In the genomic region with DNA sequence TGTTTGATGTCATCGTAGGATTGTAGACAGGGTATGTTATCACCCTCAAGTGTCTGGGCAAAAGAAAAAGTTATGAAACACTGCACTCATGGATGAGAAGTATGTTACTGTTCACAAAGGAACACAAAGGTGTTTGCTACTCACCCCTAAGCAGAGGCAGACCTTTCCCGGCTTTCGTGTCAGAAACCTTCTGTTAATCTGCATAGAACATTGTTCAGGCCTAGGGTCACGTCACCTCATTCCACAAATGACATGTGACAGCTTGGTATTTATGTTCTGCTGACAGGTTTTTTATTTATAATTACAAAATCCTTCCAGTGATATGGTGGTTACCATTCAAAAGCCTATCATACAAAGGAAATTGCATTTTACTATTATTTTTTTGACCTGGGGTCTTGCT, we compare ENCODE assay signal across 25 cellular contexts. TPM values are rescaled to one million over a fixed set of nuclear protein-coding genes. Genes with fewer than 3 reads are reported as not detected.
DNase-seq lines count a peak whose midpoint lies in the region; ATAC-seq and TF ChIP-seq lines count a peak whose summit lies in the region.
"Had no signal": no experiment of that assay in that cellular context is flagged by ENCODE, and none has a peak within 500 bp of the region (broad histone marks: within the 10 kb centered on the region; RNA-seq: fewer than 3 reads in every experiment).

No MANE protein-coding gene starts in this region.

- H3K36me3 ChIP-seq in BLaER1, result peaks cover 87% of the 10 kb centered on the region
- peaks cover 78% of the 10 kb centered on the region for H3K36me3 ChIP-seq in CD4-positive, CD25-positive, alpha-beta regulatory T cell (ENCODE audit: control insufficient read depth, insufficient read depth, low read length)
- H3K36me3 ChIP-seq in iPS-15b (ENCODE audit: control insufficient read depth, insufficient read depth, low read length), result peaks cover 13% of the 10 kb centered on the region
- H3K36me3 ChIP-seq in psoas muscle (ENCODE audit: insufficient read depth in 1 of 2, low read depth in 1 of 2), result peaks cover 30 to 96% of the 10 kb centered on the region in 2 donors

- peaks cover 5 to 24% (median 13%) of the 10 kb centered on the region in 4 donors for H3K4me1 Mint-ChIP-seq in CD4-positive, CD25-positive, alpha-beta regulatory T cell

- no peaks in the 10 kb centered on the region for H3K9me3 Mint-ChIP-seq in CD4-positive, CD25-positive, alpha-beta regulatory T cell

- no peak for DNase-seq in CD4-positive, CD25-positive, alpha-beta regulatory T cell
- DNase-seq in psoas muscle (no peak), NCI-H345 (lab: John Stamatoyannopoulos, UW) (no peak)
- DNase-seq in activated effector memory CD4-positive, alpha-beta T cell treated with anti-CD3 and anti-CD28 coated beads, Interleukin-2, amount 50 U/mL, for 16 hours, result no peak
- DNase-seq: Calu3; DMS153; DND-41; GM23248; H7; Kasumi-1; MV-4-11; NCI-H1105; NCI-H1436 treated with DMSO at 0.1 percent for 48 hours; NCI-H187 treated with DMSO at 0.1 percent for 48 hours; NCI-H2171 treated with DMSO at 0.1 percent for 48 hours; NCI-H524; NCI-H82; NK-92 treated with Interleukin-12 subunit alpha and Interleukin-12 subunit beta, amount 100 ng/mL, for 24 hours; PC-3 had no signal

- no peak overlapping the region for H3K27ac ChIP-seq in BLaER1
- H3K27ac ChIP-seq in CD4-positive, CD25-positive, alpha-beta regulatory T cell (ENCODE audit: insufficient read depth, low read length, poor library complexity, severe bottlenecking), result no peak overlapping the region
- H3K27ac ChIP-seq in psoas muscle, result no peak overlapping the region
- H3K27ac ChIP-seq: C4-2B, GM23248, SJSA1 had no signal

- H3K27me3 ChIP-seq in BLaER1 (no peaks in the 10 kb centered on the region), iPS-15b (ENCODE audit: control insufficient read depth, insufficient read depth, low read length) (no peaks in the 10 kb centered on the region), psoas muscle (ENCODE audit: insufficient read depth in 3 of 3, low read length in 2 of 3) (no peaks in the 10 kb centered on the region)
- H3K27me3 ChIP-seq in CD4-positive, CD25-positive, alpha-beta regulatory T cell (ENCODE audit: control insufficient read depth, insufficient read depth, low read length), result no peaks in the 10 kb centered on the region
- H3K27me3 ChIP-seq: SJSA1 had no signal

- H3K27me3 Mint-ChIP-seq in CD4-positive, CD25-positive, alpha-beta regulatory T cell, result no peaks in the 10 kb centered on the region

- H3K4me1 ChIP-seq in BLaER1 (no peaks in the 10 kb centered on the region), iPS-15b (ENCODE audit: control insufficient read depth, insufficient read depth, low read length) (no peaks in the 10 kb centered on the region), psoas muscle (peaks cover 13% of the 10 kb centered on the region)
- no peaks in the 10 kb centered on the region for H3K4me1 ChIP-seq in CD4-positive, CD25-positive, alpha-beta regulatory T cell (ENCODE audit: control insufficient read depth, insufficient read depth, low read length, poor library complexity, severe bottlenecking)

- H3K9ac ChIP-seq in BLaER1, result peak overlapping the region; percentile 28; the same call in 1 of the 2 replicates
- peak overlapping the region; percentile 42 for H3K9ac ChIP-seq in iPS-15b (ENCODE audit: low read depth, low read length)
- H3K9ac ChIP-seq: GM23248 had no signal

- no peak overlapping the region for H3K4me2 ChIP-seq in BLaER1

- 35 to 51% (median 37%) methylated on average over 4 of the region's 4 CpGs for WGBS in psoas muscle, 3 donors

- no peak for ATAC-seq in CD4-positive, CD25-positive, alpha-beta regulatory T cell (ENCODE audit: low read depth in 2 of 2)
- peak; percentile 40 to 71 (median 47) for ATAC-seq in psoas muscle
- no peak for ATAC-seq in GM19397 (IDR thresholded peaks at IDR 0.05; ENCODE audit: unreplicated experiment)
- ATAC-seq: HepG2, PC-3 had no signal

- no peaks in the 10 kb centered on the region for H3K9me3 ChIP-seq in BLaER1
- H3K9me3 ChIP-seq in CD4-positive, CD25-positive, alpha-beta regulatory T cell (ENCODE audit: control insufficient read depth in 2 of 2, low read length in 2 of 2), result no peaks in the 10 kb centered on the region
- no peaks in the 10 kb centered on the region for H3K9me3 ChIP-seq in iPS-15b (ENCODE audit: control insufficient read depth, insufficient read depth, low read length)
- H3K9me3 ChIP-seq in psoas muscle, result no peaks in the 10 kb centered on the region
- H3K9me3 ChIP-seq: SJSA1 had no signal

- intact Hi-C loops in psoas muscle (cut with DNase I), result no loop called here

- H3K36me3 Mint-ChIP-seq in CD4-positive, CD25-positive, alpha-beta regulatory T cell, result peaks cover 56% of the 10 kb centered on the region

- 0 out of 2 replicates have a peak, but pooled peaks cover 18% of the 10 kb centered on the region for H4K20me1 ChIP-seq in BLaER1

- H3K27ac Mint-ChIP-seq in CD4-positive, CD25-positive, alpha-beta regulatory T cell, result peak overlapping the region in 2 of 3 donors; percentile 51 to 72

- no peak for TF ChIP-seq CTCF in psoas muscle (IDR thresholded peaks at IDR 0.05)

- H3K4me3 Mint-ChIP-seq in CD4-positive, CD25-positive, alpha-beta regulatory T cell, result no peak overlapping the region

- H3K4me3 ChIP-seq in BLaER1 (no peak overlapping the region), iPS-15b (ENCODE audit: low read depth, low read length) (no peak overlapping the region), psoas muscle (no peak overlapping the region)
- no peak overlapping the region for H3K4me3 ChIP-seq in CD4-positive, CD25-positive, alpha-beta regulatory T cell (ENCODE audit: low read depth, low read length)
- H3K4me3 ChIP-seq: GM23248, SJSA1 had no signal

RNA-seq across cellular contexts. Expression of a gene that starts 16.5 kb away (rescaled TPM):
- total RNA-seq in CD4-positive, CD25-positive, alpha-beta regulatory T cell, result 40.2 TPM
- 10 to 100 TPM; 17.9 to 20.5 (median 19.3) TPM for polyA plus RNA-seq in CD4-positive, CD25-positive, alpha-beta regulatory T cell
- total RNA-seq in psoas muscle, result 10 to 100 TPM; 40.0 to 57.7 (median 52.9) TPM
- 10 to 100 TPM; 42.8 to 70.5 (median 59.0) TPM for polyA plus RNA-seq in psoas muscle

RNA-seq across cellular contexts. Expression of a gene that starts 18.1 kb away (rescaled TPM):
- total RNA-seq in CD4-positive, CD25-positive, alpha-beta regulatory T cell, result 120 TPM
- polyA plus RNA-seq in CD4-positive, CD25-positive, alpha-beta regulatory T cell, result 10 to 100 TPM; 17.7 to 32.2 (median 24.4) TPM
- 10 to 100 TPM; 58.3 to 69.3 (median 66.6) TPM for total RNA-seq in psoas muscle
- 10 to 100 TPM; 12.8 to 34.8 (median 19.7) TPM for polyA plus RNA-seq in psoas muscle

Comparison
In these comparisons a context has a peak if more than half of its experiments do, and no peak if none do; other contexts are left out.
1. ATAC-seq: peak in psoas muscle (4 of 4); none in CD4-positive, CD25-positive, alpha-beta regulatory T cell (0 of 2) and GM19397 (single experiment).